In the genomic region with DNA sequence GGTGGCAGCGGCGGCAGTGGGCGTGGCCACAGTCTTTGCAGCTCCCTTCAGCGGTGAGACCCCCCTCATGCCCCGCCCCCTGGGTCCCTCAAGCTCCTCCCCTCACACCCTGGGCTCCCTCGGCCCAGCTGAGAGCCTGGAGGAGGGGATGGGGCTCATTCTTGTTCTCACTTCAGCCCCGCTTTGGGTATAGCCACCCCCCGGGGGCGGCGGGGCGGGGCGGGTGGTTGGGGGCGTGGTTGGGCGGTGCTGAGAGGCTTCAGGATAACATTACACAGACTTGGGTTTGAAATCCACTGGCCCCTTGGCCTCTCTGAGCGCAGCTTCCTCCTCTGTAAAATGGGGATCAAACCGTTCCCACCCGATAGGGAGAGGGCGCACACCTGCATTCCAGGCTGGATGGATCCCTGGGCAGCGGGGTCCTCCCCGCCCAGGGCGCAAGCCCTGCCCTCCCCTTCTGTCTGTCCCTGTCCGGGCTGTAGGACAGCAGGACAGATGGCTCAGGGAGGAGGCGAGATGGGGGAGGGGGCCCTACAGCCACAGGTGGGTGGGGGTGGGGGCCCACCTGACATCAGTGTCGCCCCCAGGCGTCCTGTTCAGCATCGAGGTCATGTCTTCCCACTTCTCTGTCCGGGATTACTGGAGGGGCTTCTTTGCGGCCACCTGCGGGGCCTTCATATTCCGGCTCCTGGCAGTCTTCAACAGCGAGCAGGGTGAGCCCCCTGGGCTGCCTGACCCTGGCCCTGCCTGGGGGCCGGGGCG, we compare ENCODE assay signal across 8 cellular contexts. TPM values are rescaled to one million over a fixed set of nuclear protein-coding genes. Genes with fewer than 3 reads are reported as not detected.
DNase-seq lines count a peak whose midpoint lies in the region; ATAC-seq and TF ChIP-seq lines count a peak whose summit lies in the region.

No MANE protein-coding gene starts in this region.

- CTCF ChIA-PET in activated naive CD4-positive, alpha-beta T cell treated with anti-CD3 and anti-CD28 coated beads for 36 hours (lab: Charles Lee): no interaction called here

- peak overlapping the region; percentile 30 for H3K4me3 ChIP-seq in lower lobe of right lung
- H3K4me3 ChIP-seq in upper lobe of left lung: peak overlapping the region in 3 of 4 donors; percentile 10 to 34 (median 30)

- peaks cover 4% of the 10 kb centered on the region for H3K4me1 Mint-ChIP-seq in activated naive CD4-positive, alpha-beta T cell treated with anti-CD3 and anti-CD28 coated beads for 36 hours (ENCODE audit: low read depth)

- H3K27me3 ChIP-seq in lower lobe of right lung (ENCODE audit: low read depth) (peaks cover 25% of the 10 kb centered on the region), upper lobe of left lung (peaks cover 0 to 8% (median 2%) of the 10 kb centered on the region in 4 donors)

- H3K9me3 ChIP-seq in lower lobe of right lung (no peaks in the 10 kb centered on the region), upper lobe of left lung (no peaks in the 10 kb centered on the region)

- no peaks in the 10 kb centered on the region for H3K36me3 Mint-ChIP-seq in activated naive CD4-positive, alpha-beta T cell treated with anti-CD3 and anti-CD28 coated beads for 36 hours (ENCODE audit: low read depth)

- no peak for TF ChIP-seq EP300 in upper lobe of left lung (IDR thresholded peaks at IDR 0.05)

- H3K9me3 Mint-ChIP-seq in activated naive CD4-positive, alpha-beta T cell treated with anti-CD3 and anti-CD28 coated beads for 36 hours: no peaks in the 10 kb centered on the region

- no peaks in the 10 kb centered on the region for H3K36me3 ChIP-seq in lower lobe of right lung
- H3K36me3 ChIP-seq in upper lobe of left lung: no peaks in the 10 kb centered on the region

- H3K27ac Mint-ChIP-seq in activated naive CD4-positive, alpha-beta T cell treated with anti-CD3 and anti-CD28 coated beads for 36 hours: no peak overlapping the region

- H3K4me3 Mint-ChIP-seq in activated naive CD4-positive, alpha-beta T cell treated with anti-CD3 and anti-CD28 coated beads for 36 hours: no peak overlapping the region

- ATAC-seq in lower lobe of right lung: peak; percentile 7 to 39
- ATAC-seq in upper lobe of left lung (ENCODE audit: low FRiP score in 2 of 2): peak in 1 of 2 donors; percentile 22
- no peak for ATAC-seq in GM21825 (IDR thresholded peaks at IDR 0.05; ENCODE audit: unreplicated experiment)
- no peak for ATAC-seq in HG03196 (IDR thresholded peaks at IDR 0.05; ENCODE audit: unreplicated experiment)

- intact Hi-C loops in activated naive CD4-positive, alpha-beta T cell treated with anti-CD3 and anti-CD28 coated beads for 36 hours (cut with micrococcal nuclease): no loop called here
- intact Hi-C loops in lower lobe of right lung (cut with DNase I): no loop called here

- TF ChIP-seq CTCF in lower lobe of right lung (IDR thresholded peaks at IDR 0.05) (no peak), upper lobe of left lung (IDR thresholded peaks at IDR 0.05) (no peak)

- H3K27ac ChIP-seq in lower lobe of right lung (no peak overlapping the region), upper lobe of left lung (no peak overlapping the region)

- H3K4me1 ChIP-seq in lower lobe of right lung (peaks cover 7% of the 10 kb centered on the region), upper lobe of left lung (peaks cover 8 to 9% (median 8%) of the 10 kb centered on the region in 4 donors)

- 8 to 34% methylated on average over 8 to 21 of the region's 33 CpGs for WGBS in upper lobe of left lung, 2 donors

- peak in 3 of 4 experiments; percentile 9 to 48 (median 11) for DNase-seq in activated naive CD4-positive, alpha-beta T cell (lab: John Stamatoyannopoulos, UW)
- no peak for DNase-seq in activated naive CD4-positive, alpha-beta T cell treated with anti-CD3 and anti-CD28 coated beads for 36 hours
- DNase-seq in activated T-helper 9 cell treated with anti-CD3 and anti-CD28 coated beads, Interleukin-2, amount 50 U/mL, for 16 hours (ENCODE audit: low read depth): peak; percentile 13
- DNase-seq in lower lobe of right lung (no peak), upper lobe of left lung (peak in 1 of 2 donors; percentile 89), NCI-H446 treated with DMSO at 0.1 percent for 48 hours (lab: John Stamatoyannopoulos, UW) (no peak)

- TF ChIP-seq POLR2A in upper lobe of left lung (IDR thresholded peaks at IDR 0.05): no peak

- peaks cover 15% of the 10 kb centered on the region for H3K27me3 Mint-ChIP-seq in activated naive CD4-positive, alpha-beta T cell treated with anti-CD3 and anti-CD28 coated beads for 36 hours (ENCODE audit: low read depth)

RNA-seq across cellular contexts. Expression of gene CLCNKA, which starts 5.1 kb away (rescaled TPM):
- total RNA-seq in activated naive CD4-positive, alpha-beta T cell treated with anti-CD3 and anti-CD28 coated beads for 36 hours: not detected
- 0.65 TPM for total RNA-seq in lower lobe of right lung
- under 1 TPM in 3 of 6 donors, not detected in 3; 0.20 to 0.89 (median 0.49) TPM for total RNA-seq in upper lobe of left lung

RNA-seq across cellular contexts. Expression of gene HSPB7, which starts 9.1 kb away (rescaled TPM):
- not detected for total RNA-seq in activated naive CD4-positive, alpha-beta T cell treated with anti-CD3 and anti-CD28 coated beads for 36 hours
- total RNA-seq in lower lobe of right lung (4.9 TPM), upper lobe of left lung (1 to 10 TPM; 1.0 to 9.2 (median 3.0) TPM)

RNA-seq across cellular contexts. Expression of gene CLCNKB, which starts 16.7 kb away (rescaled TPM):
- not detected for total RNA-seq in activated naive CD4-positive, alpha-beta T cell treated with anti-CD3 and anti-CD28 coated beads for 36 hours
- total RNA-seq in lower lobe of right lung (0.18 TPM), upper lobe of left lung (1 to 10 TPM in 1 of 6 donors, under 1 TPM in 3, not detected in 2; 0.46 to 9.4 (median 0.53) TPM)

RNA-seq across cellular contexts. Expression of gene SRARP, which starts 22.9 kb away (rescaled TPM):
- total RNA-seq in activated naive CD4-positive, alpha-beta T cell treated with anti-CD3 and anti-CD28 coated beads for 36 hours: not detected
- total RNA-seq in lower lobe of right lung: 0.21 TPM
- total RNA-seq in upper lobe of left lung: under 1 TPM in 2 of 6 donors, not detected in 4; 0.07 to 0.67 TPM

RNA-seq across cellular contexts. Expression of gene FAM131C, which starts 46.5 kb away (rescaled TPM):
- total RNA-seq in activated naive CD4-positive, alpha-beta T cell treated with anti-CD3 and anti-CD28 coated beads for 36 hours: not detected
- total RNA-seq in lower lobe of right lung (not detected), upper lobe of left lung (under 1 TPM in 1 of 6 donors, not detected in 5; 0.13 TPM)

Comparison
In these comparisons a context has a peak if more than half of its experiments do, and no peak if none do; other contexts are left out.
1. DNase-seq: peak in activated naive CD4-positive, alpha-beta T cell (3 of 4) and activated T-helper 9 cell treated with anti-CD3 and anti-CD28 coated beads, Interleukin-2, amount 50 U/mL, for 16 hours (single experiment); none in activated naive CD4-positive, alpha-beta T cell treated with anti-CD3 and anti-CD28 coated beads for 36 hours (single experiment), lower lobe of right lung (single experiment) and NCI-H446 treated with DMSO at 0.1 percent for 48 hours (single experiment).
2. ATAC-seq: peak in lower lobe of right lung (2 of 2); none in GM21825 (single experiment) and HG03196 (single experiment).